8 cellular contexts compared by ENCODE assay signal in the genomic region with DNA sequence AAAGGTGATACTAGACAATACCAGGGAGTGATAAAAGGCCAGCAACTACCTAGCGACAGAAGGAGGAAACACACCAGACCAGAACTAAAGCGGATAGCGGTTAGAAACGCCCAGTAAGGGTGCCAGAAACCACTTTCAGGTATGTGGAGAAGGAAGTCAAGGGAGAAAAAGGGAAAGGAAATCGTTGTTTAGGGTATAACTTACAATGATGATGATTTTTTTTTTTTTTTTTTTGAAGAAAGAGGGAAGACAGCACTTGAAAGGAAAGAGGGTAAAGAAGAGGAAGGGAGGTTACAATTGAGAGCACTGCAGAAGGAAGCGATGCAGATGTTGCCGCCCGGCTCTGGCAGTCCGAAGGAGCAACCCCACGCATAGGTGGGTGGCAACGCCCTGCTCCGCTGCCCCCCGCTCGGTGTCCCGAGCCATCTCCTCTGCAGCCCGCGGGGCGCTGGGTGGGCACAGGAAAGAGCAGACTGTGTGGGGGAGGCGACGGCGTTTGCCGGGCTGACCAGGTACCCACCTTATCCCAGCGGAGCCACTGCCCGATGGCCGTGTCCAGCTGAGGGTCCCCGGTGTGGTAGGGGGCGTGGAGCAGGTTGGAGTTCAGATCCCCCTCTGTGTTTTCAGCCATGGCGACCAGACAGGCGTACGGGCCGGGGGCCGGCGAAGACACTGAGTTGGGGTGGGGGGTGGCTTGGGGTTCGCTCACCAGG. TPM values are rescaled to one million over a fixed set of nuclear protein-coding genes. Genes with fewer than 3 reads are reported as not detected.
DNase-seq lines count a peak whose midpoint lies in the region; ATAC-seq, FAIRE-seq and TF ChIP-seq lines count a peak whose summit lies in the region.

No MANE protein-coding gene starts in this region.

- H3K79me2 ChIP-seq in endothelial cell of umbilical vein (ENCODE audit: control insufficient read depth, insufficient read depth, low read length), result peaks cover 26% of the 10 kb centered on the region

- intact Hi-C loops in endothelial cell of umbilical vein (cut with micrococcal nuclease), result loop anchor here (1.0 to 2.0 kb wide), 2 partner anchors 39 to 52 kb away; no protein-coding TSS in a partner anchor

- no peaks in the 10 kb centered on the region for H3K27me3 ChIP-seq in endothelial cell of umbilical vein (ENCODE audit: control insufficient read depth in 2 of 2, insufficient read depth in 2 of 2, low read length in 2 of 2)
- H3K27me3 ChIP-seq in mucosa of stomach (ENCODE audit: control insufficient read depth, insufficient read depth, low read length), result no peaks in the 10 kb centered on the region
- no peaks in the 10 kb centered on the region for H3K27me3 ChIP-seq in thymus (ENCODE audit: control insufficient read depth, insufficient read depth)

- H3K9me1 ChIP-seq in endothelial cell of umbilical vein (replicated peaks; ENCODE audit: control insufficient read depth, extremely low read depth, insufficient read depth, low read length), result no peaks in the 10 kb centered on the region

- H3K4me2 ChIP-seq in endothelial cell of umbilical vein (ENCODE audit: insufficient read depth, low read length), result peak overlapping the region; percentile 97

- ATAC-seq in HG02973 (IDR thresholded peaks at IDR 0.05; ENCODE audit: unreplicated experiment) (peak; percentile 2), HG02798 (IDR thresholded peaks at IDR 0.05; ENCODE audit: poor library complexity, unreplicated experiment) (no peak)

- peak; percentile 40 for FAIRE-seq in endothelial cell of umbilical vein (lab: Jason Lieb, UNC)

- POLR2A ChIA-PET in endothelial cell of umbilical vein (lab: Charles Lee), result no interaction called here

- H3K4me3 ChIP-seq in endothelial cell of umbilical vein (replicated peaks in 1 of 3; ENCODE audit: insufficient read depth in 1 of 3, low read depth in 1 of 3, low read length in 3 of 3), result peak overlapping the region; percentile 36 to 96 (median 73)
- peak overlapping the region; percentile 94 for H3K4me3 ChIP-seq in mucosa of stomach (ENCODE audit: low read length)
- H3K4me3 ChIP-seq in thymus (ENCODE audit: low read length), result peak overlapping the region; percentile 80

- under 1% methylated on average over 34 of the region's 34 CpGs for WGBS in thymus

- H3K9me3 ChIP-seq in endothelial cell of umbilical vein (replicated peaks; ENCODE audit: control insufficient read depth, insufficient read depth, low read length) (no peaks in the 10 kb centered on the region), mucosa of stomach (ENCODE audit: control insufficient read depth, low read length) (no peaks in the 10 kb centered on the region), thymus (ENCODE audit: control insufficient read depth) (no peaks in the 10 kb centered on the region)

- BruUV-seq in endothelial cell of umbilical vein (replicated peaks; lab: Mats Ljungman, UMichigan), result TSS peak; percentile 66

- H3K9ac ChIP-seq in endothelial cell of umbilical vein (replicated peaks; ENCODE audit: extremely low read depth, insufficient read depth, low read length) (peak overlapping the region; percentile 69), mucosa of stomach (ENCODE audit: low read length) (peak overlapping the region; percentile 81)

- DNase-seq in ELR (ENCODE audit: low read depth), result peak; percentile 51
- peak; percentile 28 for DNase-seq in NCI-H510A (lab: John Stamatoyannopoulos, UW)
- DNase-seq in activated CD4-positive, alpha-beta T cell treated with anti-CD3 and anti-CD28 coated beads for 1 hour, result peak; percentile 26
- DNase-seq in endothelial cell of umbilical vein (ENCODE audit: low read depth, low spot score), result peak; percentile 56

- TF ChIP-seq POLR2A in endothelial cell of umbilical vein (IDR thresholded peaks at IDR 0.05; ENCODE audit: low read depth, low read length), result peak; percentile 9

- peak overlapping the region; percentile 78 for H2AFZ ChIP-seq in endothelial cell of umbilical vein (ENCODE audit: low read depth, low read length)

- H4K20me1 ChIP-seq in endothelial cell of umbilical vein (replicated peaks; ENCODE audit: control insufficient read depth, extremely low read depth, insufficient read depth, low read length), result peaks cover 2% of the 10 kb centered on the region

- H3K36me3 ChIP-seq in endothelial cell of umbilical vein (ENCODE audit: control insufficient read depth in 2 of 2, extremely low read depth in 1 of 2, insufficient read depth in 2 of 2, low read length in 2 of 2), result no peaks in the 10 kb centered on the region
- H3K36me3 ChIP-seq in mucosa of stomach (ENCODE audit: control insufficient read depth, insufficient read depth, low read length), result no peaks in the 10 kb centered on the region
- peaks cover 4% of the 10 kb centered on the region for H3K36me3 ChIP-seq in thymus (ENCODE audit: control insufficient read depth, insufficient read depth)

- dilution Hi-C loops in endothelial cell of umbilical vein (cut with MboI; ENCODE audit: extremely low pct_ligation_motif_present, low sequenced_read_pairs), result no loop called here

- H3K4me1 ChIP-seq in endothelial cell of umbilical vein (ENCODE audit: control insufficient read depth, extremely low read depth, insufficient read depth, low read length) (peaks cover 12% of the 10 kb centered on the region), mucosa of stomach (ENCODE audit: control insufficient read depth, insufficient read depth, low read length) (no peaks in the 10 kb centered on the region), thymus (ENCODE audit: control insufficient read depth, insufficient read depth, low read length) (peaks cover 2% of the 10 kb centered on the region)

- CTCF ChIA-PET in endothelial cell of umbilical vein (lab: Charles Lee), result interaction anchor here (0.8 to 3.2 kb wide), 6 partner anchors 8 to 141 kb away, joined by 4 to 30 read pairs (median 10); no protein-coding TSS in a partner anchor

- H3K27ac ChIP-seq in endothelial cell of umbilical vein (ENCODE audit: insufficient read depth, low read depth, low read length), result peak overlapping the region; percentile 62
- peak overlapping the region; percentile 83 for H3K27ac ChIP-seq in thymus (ENCODE audit: low read depth)

- TF ChIP-seq CTCF in endothelial cell of umbilical vein (IDR thresholded peaks at IDR 0.05; ENCODE audit: extremely low read depth in 1 of 2, insufficient read depth in 1 of 2, low read depth in 1 of 2, low read length in 2 of 2), result peak in 1 of 2 donors; percentile 14

TF ChIP-seq in endothelial cell of umbilical vein, 7 proteins besides CTCF, POLR2A, EP300 and RAD21:
- TF ChIP-seq, protein P1, sequence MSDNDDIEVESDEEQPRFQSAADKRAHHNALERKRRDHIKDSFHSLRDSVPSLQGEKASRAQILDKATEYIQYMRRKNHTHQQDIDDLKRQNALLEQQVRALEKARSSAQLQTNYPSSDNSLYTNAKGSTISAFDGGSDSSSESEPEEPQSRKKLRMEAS (IDR thresholded peaks at IDR 0.05; ENCODE audit: insufficient read depth, insufficient read length), result no peak
- TF ChIP-seq GATA2 (IDR thresholded peaks at IDR 0.05; ENCODE audit: insufficient read depth, insufficient read length, low read depth, low read length), result no peak
- TF ChIP-seq MYC (IDR thresholded peaks at IDR 0.05; ENCODE audit: low read depth, low read length), result no peak
- TF ChIP-seq FOS (IDR thresholded peaks at IDR 0.05; ENCODE audit: borderline replicate concordance, insufficient read depth, low read length), result no peak
- no peak for TF ChIP-seq JUN (IDR thresholded peaks at IDR 0.05; ENCODE audit: borderline replicate concordance, insufficient read depth, insufficient read length, low read depth)
- no peak for TF ChIP-seq POLR2AphosphoS5 (IDR thresholded peaks at IDR 0.05; ENCODE audit: insufficient read depth, low read depth, low read length)
- TF ChIP-seq EZH2 (IDR thresholded peaks at IDR 0.05; ENCODE audit: borderline replicate concordance, low read depth, low read length, severe bottlenecking), result no peak

RNA-seq across cellular contexts. Expression of gene PGM2L1, which starts 0.5 kb away (rescaled TPM):
- 24.7 and 31.4 TPM in 2 replicates for total RNA-seq in endothelial cell of umbilical vein
- polyA plus RNA-seq in endothelial cell of umbilical vein (7.6 and 7.9 TPM in 2 replicates), thymus (7.0 TPM)
- 7.3 and 7.6 TPM in 2 replicates for polyA plus RNA-seq in endothelial cell of umbilical vein (2011; cell fraction: cytosol; rRNA removed)
- 13.2 and 13.7 TPM in 2 replicates for polyA plus RNA-seq in endothelial cell of umbilical vein (2011; cell fraction: nucleus; rRNA removed)
- polyA plus RNA-seq in endothelial cell of umbilical vein (2012), result 13.4 and 13.8 TPM in 2 replicates
- 19.4 and 20.6 TPM in 2 replicates for polyA minus RNA-seq in endothelial cell of umbilical vein
- 1.4 TPM for polyA minus RNA-seq in endothelial cell of umbilical vein (2011; cell fraction: cytosol; rRNA and poly(A)+ RNA removed)
- polyA minus RNA-seq in endothelial cell of umbilical vein (2011; cell fraction: nucleus; rRNA and poly(A)+ RNA removed), result 34.7 and 60.6 TPM in 2 replicates
